8 cellular contexts compared by ENCODE assay signal in genomic region chr1:27488523-27489138, GRCh38. TPM values are rescaled to one million over a fixed set of nuclear protein-coding genes. Genes with fewer than 3 reads are reported as not detected.
A peak's percentile ranks its signal among the peaks of the same experiment; 100 is the strongest.
DNase-seq lines count a peak whose midpoint lies in the region; ATAC-seq and TF ChIP-seq lines count a peak whose summit lies in the region.

No MANE protein-coding gene starts in this region.

- no peak for TF ChIP-seq CTCF in SU-DHL-6 (IDR thresholded peaks at IDR 0.05; ENCODE audit: insufficient read depth, low read length, poor library complexity, severe bottlenecking)
- TF ChIP-seq CTCF in ovary (IDR thresholded peaks at IDR 0.05): no peak

- ATAC-seq in HG03095 (IDR thresholded peaks at IDR 0.05; ENCODE audit: unreplicated experiment) (no peak), GM18867 (IDR thresholded peaks at IDR 0.05; ENCODE audit: unreplicated experiment) (no peak)

- H3K27ac Mint-ChIP-seq in activated naive CD4-positive, alpha-beta T cell treated with anti-CD3 and anti-CD28 coated beads, Interleukin-2, amount 10 ng/mL, durations not matched to agents 7 days and 5 days: peak overlapping the region; percentile 92

- peaks cover 19% of the 10 kb centered on the region for H3K36me3 Mint-ChIP-seq in activated naive CD4-positive, alpha-beta T cell treated with anti-CD3 and anti-CD28 coated beads, Interleukin-2, amount 10 ng/mL, durations not matched to agents 7 days and 5 days

- peaks cover 29% of the 10 kb centered on the region for H3F3A ChIP-seq in SU-DHL-6 (ENCODE audit: insufficient read depth)

- peak overlapping the region; percentile 79 for H3K27ac ChIP-seq in SU-DHL-6 (ENCODE audit: low read depth, low read length)
- H3K27ac ChIP-seq in epithelial cell of prostate: peak overlapping the region; percentile 92
- peak overlapping the region in 1 of 2 donors; percentile 6 for H3K27ac ChIP-seq in ovary

- peaks cover 9% of the 10 kb centered on the region for H3K4me1 ChIP-seq in ovary (ENCODE audit: insufficient read depth)

- CTCF ChIA-PET in activated naive CD4-positive, alpha-beta T cell treated with anti-CD3 and anti-CD28 coated beads, Interleukin-2, amount 10 ng/mL, durations not matched to agents 7 days and 5 days (lab: Charles Lee): interaction anchor here (1.0 to 1.4 kb wide), 4 partner anchors 33 to 174 kb away, joined by 3 read pairs; no protein-coding TSS in a partner anchor

- TF ChIP-seq EP300 in ovary (IDR thresholded peaks at IDR 0.05): no peak

- peak overlapping the region; percentile 94 for H3K4me3 ChIP-seq in SU-DHL-6 (ENCODE audit: insufficient read depth, low read length, poor library complexity, severe bottlenecking)
- H3K4me3 ChIP-seq in ovary: peak overlapping the region; percentile 100

- H3K9me3 ChIP-seq in SU-DHL-6 (ENCODE audit: insufficient read depth, low read length) (no peaks in the 10 kb centered on the region), ovary (no peaks in the 10 kb centered on the region)

- WGBS in ovary, 3 donors: 6 to 10% (median 7%) methylated on average over 3 of the region's 3 CpGs

- peak overlapping the region; percentile 69 for H3K4me2 ChIP-seq in SU-DHL-6 (ENCODE audit: low read depth, low read length, poor library complexity, severe bottlenecking)

- no peaks in the 10 kb centered on the region for H3K9me2 ChIP-seq in SU-DHL-6 (replicated peaks; ENCODE audit: insufficient read depth, low read length)

- H3K27me3 Mint-ChIP-seq in activated naive CD4-positive, alpha-beta T cell treated with anti-CD3 and anti-CD28 coated beads, Interleukin-2, amount 10 ng/mL, durations not matched to agents 7 days and 5 days: no peaks in the 10 kb centered on the region

- H3K9me3 Mint-ChIP-seq in activated naive CD4-positive, alpha-beta T cell treated with anti-CD3 and anti-CD28 coated beads, Interleukin-2, amount 10 ng/mL, durations not matched to agents 7 days and 5 days: no peaks in the 10 kb centered on the region

- no peak for TF ChIP-seq POLR2A in ovary (IDR thresholded peaks at IDR 0.05)

- peak; percentile 25 for DNase-seq in activated naive CD4-positive, alpha-beta T cell treated with anti-CD3 and anti-CD28 coated beads, Interleukin-2, amount 10 ng/mL, durations not matched to agents 7 days and 5 days
- DNase-seq in activated naive CD4-positive, alpha-beta T cell treated with anti-CD3 and anti-CD28 coated beads, Interleukin-2, amount 50 U/mL, for 16 hours: no peak
- DNase-seq in epithelial cell of prostate (ENCODE audit: low read depth, low spot score): no peak
- DNase-seq in ovary: no peak
- no peak for DNase-seq in NCI-H510A (lab: John Stamatoyannopoulos, UW)

- H3K4me3 Mint-ChIP-seq in activated naive CD4-positive, alpha-beta T cell treated with anti-CD3 and anti-CD28 coated beads, Interleukin-2, amount 10 ng/mL, durations not matched to agents 7 days and 5 days: peak overlapping the region; percentile 98

- intact Hi-C loops in ovary (cut with DNase I): loop anchor here in 3 of 4 donors (2.0 to 10.0 kb wide), 2 partner anchors 54 to 114 kb away; no protein-coding TSS in a partner anchor

- H2AFZ ChIP-seq in SU-DHL-6 (ENCODE audit: low read depth, low read length, severe bottlenecking): no peak overlapping the region

- peak overlapping the region; percentile 93 for H3K9ac ChIP-seq in SU-DHL-6 (ENCODE audit: low read length)

- H4K20me1 ChIP-seq in SU-DHL-6 (ENCODE audit: low read depth, low read length): no peaks in the 10 kb centered on the region

- no peaks in the 10 kb centered on the region for H3K27me3 ChIP-seq in SU-DHL-6 (ENCODE audit: low read length)
- no peaks in the 10 kb centered on the region for H3K27me3 ChIP-seq in ovary

- H3K4me1 Mint-ChIP-seq in activated naive CD4-positive, alpha-beta T cell treated with anti-CD3 and anti-CD28 coated beads, Interleukin-2, amount 10 ng/mL, durations not matched to agents 7 days and 5 days: peaks cover 49% of the 10 kb centered on the region

- H3K36me3 ChIP-seq in SU-DHL-6 (ENCODE audit: low read length) (no peaks in the 10 kb centered on the region), ovary (no peaks in the 10 kb centered on the region)

- peaks cover 57% of the 10 kb centered on the region for H3K79me2 ChIP-seq in SU-DHL-6 (ENCODE audit: insufficient read depth, low read length)

RNA-seq across cellular contexts. Expression of gene WASF2, which starts 1.3 kb away (rescaled TPM):
- 100 to 1,000 TPM in 5 of 7 donors, 10 to 100 TPM in 2; 28.0 to 163 (median 153) TPM for total RNA-seq in ovary
- polyA plus RNA-seq in ovary: 100 to 1,000 TPM in 1 of 2 donors, 10 to 100 TPM in 1; 58.0 to 233 TPM
